17 cellular contexts compared by ENCODE assay signal in genomic region chr5:125604104-125604503, GRCh38.
"Had no signal": no experiment of that assay in that cellular context is flagged by ENCODE, and none has a peak within 500 bp of the region (broad histone marks: within the 10 kb centered on the region; RNA-seq: fewer than 3 reads in every experiment).

No MANE protein-coding gene starts in this region.

- H3K27me3 ChIP-seq: colonic mucosa, gastroesophageal sphincter, tibial artery, upper lobe of left lung, uterus had no signal

- H3K27ac ChIP-seq: colonic mucosa, gastroesophageal sphincter, psoas muscle, tibial artery, upper lobe of left lung, uterus had no signal

- H3K9me3 ChIP-seq: colonic mucosa, gastroesophageal sphincter, psoas muscle, tibial artery, upper lobe of left lung, uterus had no signal

- H3K4me3 ChIP-seq: colonic mucosa, gastroesophageal sphincter, psoas muscle, tibial artery, upper lobe of left lung, uterus had no signal

- H3K4me1 ChIP-seq: colonic mucosa, gastroesophageal sphincter, psoas muscle, tibial artery, upper lobe of left lung, uterus had no signal

- DNase-seq: cerebellar nuclear complex; colonic mucosa; dermis blood vessel endothelial cell; erythroblast; glutamatergic neuron; left cardiac atrium; left ventricle myocardium superior; naive thymus-derived CD4-positive, alpha-beta T cell; nephron progenitor cell; psoas muscle; small intestine; stimulated activated CD4-positive, alpha-beta T cell treated with anti-CD3 and anti-CD28 coated beads, Interleukin-2, amount 100 ng/mL, for 48 hours; stimulated activated naive CD8-positive, alpha-beta T cell treated with anti-CD3 and anti-CD28 coated beads, Interleukin-15, Interleukin-2, amounts not matched to agents 100 U/mL and 50 U/mL, for 24 hours; tibial artery; upper lobe of left lung; uterus had no signal

- ATAC-seq: gastroesophageal sphincter; left cardiac atrium; left ventricle myocardium superior; naive thymus-derived CD4-positive, alpha-beta T cell; psoas muscle; stimulated activated naive CD8-positive, alpha-beta T cell treated with anti-CD3 and anti-CD28 coated beads, Interleukin-15, Interleukin-2, amounts not matched to agents 100 U/mL and 50 U/mL, for 24 hours had no signal

- H3K36me3 ChIP-seq: colonic mucosa, gastroesophageal sphincter, tibial artery, upper lobe of left lung, uterus had no signal
